32 cellular contexts compared by ENCODE assay signal in genomic region chr6:44139351-44139743, GRCh38. TPM values are rescaled to one million over a fixed set of nuclear protein-coding genes. Genes with fewer than 3 reads are reported as not detected.
"Had no signal": no experiment of that assay in that cellular context is flagged by ENCODE, and none has a peak within 500 bp of the region (broad histone marks: within the 10 kb centered on the region; RNA-seq: fewer than 3 reads in every experiment).

No MANE protein-coding gene starts in this region.

- H3K9me3 Mint-ChIP-seq: activated CD4-positive, alpha-beta memory T cell treated with anti-CD3 and anti-CD28 coated beads for 36 hours; activated CD4-positive, alpha-beta T cell treated with anti-CD3 and anti-CD28 coated beads, Interleukin-2, amount 10 ng/mL, durations not matched to agents 24 days and 14 days; activated naive CD4-positive, alpha-beta T cell treated with anti-CD3 and anti-CD28 coated beads for 36 hours; activated naive CD4-positive, alpha-beta T cell treated with anti-CD3 and anti-CD28 coated beads, Interleukin-2, amount 50 U/mL, for 24 hours; activated naive CD8-positive, alpha-beta T cell treated with anti-CD3 and anti-CD28 coated beads for 36 hours; activated naive CD8-positive, alpha-beta T cell treated with anti-CD3 and anti-CD28 coated beads, Interleukin-2, amount 50 U/mL, for 24 hours; activated T-cell treated with anti-CD3 and anti-CD28 coated beads, Interleukin-2, amount 50 U/mL, for 24 hours; activated T-cell treated with anti-CD3 and anti-CD28 coated beads, Interleukin-2, amount 50 U/mL, for 72 hours; dendritic cell treated with granulocyte-macrophage colony-stimulating factor and Interleukin-4, amounts not matched to agents 40 ng/mL and 50 ng/mL, for 4 days; endodermal cell had no signal

- DNase-seq: activated CD4-positive, alpha-beta memory T cell treated with anti-CD3 and anti-CD28 coated beads for 36 hours; activated CD4-positive, alpha-beta T cell treated with anti-CD3 and anti-CD28 coated beads for 36 hours; activated CD4-positive, alpha-beta T cell treated with anti-CD3 and anti-CD28 coated beads, Interleukin-2, amount 10 ng/mL, durations not matched to agents 24 days and 14 days; activated CD4-positive, CD25-positive, alpha-beta regulatory T cell; activated CD4-positive, CD25-positive, alpha-beta regulatory T cell treated with anti-CD3 and anti-CD28 coated beads, Interleukin-2, amount 50 U/mL, for 72 hours; activated CD8-positive, alpha-beta memory T cell treated with anti-CD3 and anti-CD28 coated beads, Interleukin-2, amount 50 U/mL, for 48 hours; activated CD8-positive, alpha-beta T cell treated with anti-CD3 and anti-CD28 coated beads, Interleukin-2, amount 10 ng/mL, durations not matched to agents 7 days and 5 days; activated effector memory CD4-positive, alpha-beta T cell treated with anti-CD3 and anti-CD28 coated beads, Interleukin-2, amount 50 U/mL, for 16 hours; activated naive CD4-positive, alpha-beta T cell treated with anti-CD3 and anti-CD28 coated beads for 36 hours; activated naive CD8-positive, alpha-beta T cell treated with anti-CD3 and anti-CD28 coated beads for 36 hours; activated naive CD8-positive, alpha-beta T cell treated with anti-CD3 and anti-CD28 coated beads, Interleukin-2, amount 50 U/mL, for 24 hours; activated T-cell treated with anti-CD3 and anti-CD28 coated beads for 4 hours; activated T-cell treated with anti-CD3 and anti-CD28 coated beads, Interleukin-2, amount 50 U/mL, for 24 hours; activated T-cell treated with anti-CD3 and anti-CD28 coated beads, Interleukin-2, amount 50 U/mL, for 72 hours; adrenal gland; amygdala; aorta; body of pancreas; cerebellar nuclear complex; dorsolateral prefrontal cortex; effector memory CD4-positive, alpha-beta T cell; endodermal cell; erythroblast; foreskin melanocyte; heart right ventricle; T-helper 1 cell; T-helper 2 cell had no signal

- H3K27ac Mint-ChIP-seq: activated CD4-positive, alpha-beta memory T cell treated with anti-CD3 and anti-CD28 coated beads for 36 hours; activated CD4-positive, alpha-beta T cell treated with anti-CD3 and anti-CD28 coated beads for 36 hours; activated CD4-positive, alpha-beta T cell treated with anti-CD3 and anti-CD28 coated beads, Interleukin-2, amount 10 ng/mL, durations not matched to agents 24 days and 14 days; activated CD8-positive, alpha-beta T cell treated with anti-CD3 and anti-CD28 coated beads, Interleukin-2, amount 10 ng/mL, durations not matched to agents 7 days and 5 days; activated naive CD4-positive, alpha-beta T cell treated with anti-CD3 and anti-CD28 coated beads for 36 hours; activated naive CD4-positive, alpha-beta T cell treated with anti-CD3 and anti-CD28 coated beads, Interleukin-2, amount 50 U/mL, for 24 hours; activated naive CD8-positive, alpha-beta T cell treated with anti-CD3 and anti-CD28 coated beads for 36 hours; activated naive CD8-positive, alpha-beta T cell treated with anti-CD3 and anti-CD28 coated beads, Interleukin-2, amount 50 U/mL, for 24 hours; activated T-cell treated with anti-CD3 and anti-CD28 coated beads, Interleukin-2, amount 50 U/mL, for 24 hours; activated T-cell treated with anti-CD3 and anti-CD28 coated beads, Interleukin-2, amount 50 U/mL, for 72 hours; dendritic cell treated with granulocyte-macrophage colony-stimulating factor and Interleukin-4, amounts not matched to agents 40 ng/mL and 50 ng/mL, for 4 days; endodermal cell had no signal

- H3K9me3 ChIP-seq: adrenal gland, body of pancreas, esophagus muscularis mucosa, gastroesophageal sphincter, heart right ventricle had no signal

- H3K27me3 Mint-ChIP-seq: activated CD4-positive, alpha-beta memory T cell treated with anti-CD3 and anti-CD28 coated beads for 36 hours; activated CD4-positive, alpha-beta T cell treated with anti-CD3 and anti-CD28 coated beads for 36 hours; activated CD4-positive, alpha-beta T cell treated with anti-CD3 and anti-CD28 coated beads, Interleukin-2, amount 10 ng/mL, durations not matched to agents 24 days and 14 days; activated naive CD4-positive, alpha-beta T cell treated with anti-CD3 and anti-CD28 coated beads, Interleukin-2, amount 50 U/mL, for 24 hours; activated naive CD8-positive, alpha-beta T cell treated with anti-CD3 and anti-CD28 coated beads for 36 hours; activated naive CD8-positive, alpha-beta T cell treated with anti-CD3 and anti-CD28 coated beads, Interleukin-2, amount 50 U/mL, for 24 hours; activated T-cell treated with anti-CD3 and anti-CD28 coated beads, Interleukin-2, amount 50 U/mL, for 24 hours; dendritic cell treated with granulocyte-macrophage colony-stimulating factor and Interleukin-4, amounts not matched to agents 40 ng/mL and 50 ng/mL, for 4 days had no signal

- H3K4me1 ChIP-seq: adrenal gland, body of pancreas, esophagus muscularis mucosa, gastroesophageal sphincter, heart right ventricle had no signal

- H3K4me1 Mint-ChIP-seq: activated CD4-positive, alpha-beta T cell treated with anti-CD3 and anti-CD28 coated beads for 36 hours; activated CD4-positive, alpha-beta T cell treated with anti-CD3 and anti-CD28 coated beads, Interleukin-2, amount 10 ng/mL, durations not matched to agents 24 days and 14 days; activated naive CD4-positive, alpha-beta T cell treated with anti-CD3 and anti-CD28 coated beads, Interleukin-2, amount 50 U/mL, for 24 hours; activated naive CD8-positive, alpha-beta T cell treated with anti-CD3 and anti-CD28 coated beads for 36 hours; activated naive CD8-positive, alpha-beta T cell treated with anti-CD3 and anti-CD28 coated beads, Interleukin-2, amount 50 U/mL, for 24 hours had no signal

- H3K4me3 Mint-ChIP-seq: activated CD4-positive, alpha-beta memory T cell treated with anti-CD3 and anti-CD28 coated beads for 36 hours; activated CD4-positive, alpha-beta T cell treated with anti-CD3 and anti-CD28 coated beads for 36 hours; activated CD4-positive, alpha-beta T cell treated with anti-CD3 and anti-CD28 coated beads, Interleukin-2, amount 10 ng/mL, durations not matched to agents 24 days and 14 days; activated CD8-positive, alpha-beta T cell treated with anti-CD3 and anti-CD28 coated beads, Interleukin-2, amount 10 ng/mL, durations not matched to agents 7 days and 5 days; activated naive CD4-positive, alpha-beta T cell treated with anti-CD3 and anti-CD28 coated beads for 36 hours; activated naive CD4-positive, alpha-beta T cell treated with anti-CD3 and anti-CD28 coated beads, Interleukin-2, amount 50 U/mL, for 24 hours; activated naive CD8-positive, alpha-beta T cell treated with anti-CD3 and anti-CD28 coated beads for 36 hours; activated naive CD8-positive, alpha-beta T cell treated with anti-CD3 and anti-CD28 coated beads, Interleukin-2, amount 50 U/mL, for 24 hours; activated T-cell treated with anti-CD3 and anti-CD28 coated beads, Interleukin-2, amount 50 U/mL, for 24 hours; activated T-cell treated with anti-CD3 and anti-CD28 coated beads, Interleukin-2, amount 50 U/mL, for 72 hours; dendritic cell treated with granulocyte-macrophage colony-stimulating factor and Interleukin-4, amounts not matched to agents 40 ng/mL and 50 ng/mL, for 4 days; endodermal cell had no signal

- H3K27me3 ChIP-seq: adrenal gland, body of pancreas, dorsolateral prefrontal cortex, esophagus muscularis mucosa, gastroesophageal sphincter, heart right ventricle had no signal

- ATAC-seq: activated CD4-positive, alpha-beta T cell treated with anti-CD3 and anti-CD28 coated beads for 36 hours; activated CD8-positive, alpha-beta T cell treated with anti-CD3 and anti-CD28 coated beads, Interleukin-2, amount 10 ng/mL, durations not matched to agents 7 days and 5 days; activated naive CD8-positive, alpha-beta T cell treated with anti-CD3 and anti-CD28 coated beads, Interleukin-2, amount 50 U/mL, for 24 hours; activated T-cell treated with anti-CD3 and anti-CD28 coated beads, Interleukin-2, amount 50 U/mL, for 72 hours; body of pancreas; gastroesophageal sphincter; heart right ventricle had no signal

- H3K27ac ChIP-seq: adrenal gland, body of pancreas, coronary artery, dorsolateral prefrontal cortex, esophagus muscularis mucosa, gastroesophageal sphincter, heart right ventricle had no signal

- H3K4me3 ChIP-seq: adrenal gland, body of pancreas, coronary artery, dorsolateral prefrontal cortex, esophagus muscularis mucosa, gastroesophageal sphincter, heart right ventricle had no signal

RNA-seq across cellular contexts. Expression of gene CAPN11, which starts 19.3 kb away (rescaled TPM):
- total RNA-seq: activated naive CD4-positive, alpha-beta T cell treated with anti-CD3 and anti-CD28 coated beads for 36 hours had no signal
